Comparison of ENCODE assay signal across 22 cellular contexts in the genomic region with DNA sequence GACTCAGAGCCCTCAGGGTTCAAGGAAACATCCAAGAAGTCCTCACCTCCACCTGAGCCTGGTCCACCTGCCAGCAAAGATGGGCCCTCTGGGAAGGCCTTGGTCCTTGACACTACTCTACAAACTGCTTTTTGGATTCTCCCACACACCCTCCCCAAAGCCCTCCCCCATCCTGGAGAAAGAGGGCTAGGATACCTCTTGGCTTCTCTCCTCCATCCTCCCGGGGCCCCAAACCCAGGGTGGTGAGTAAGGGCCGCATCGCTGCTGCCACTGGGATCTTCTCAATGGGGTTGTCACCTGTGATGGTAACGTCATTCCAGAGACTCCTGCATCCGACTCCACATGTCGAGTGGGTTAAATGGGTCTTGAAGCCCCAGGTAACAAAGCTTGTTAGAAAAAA. TPM values are rescaled to one million over a fixed set of nuclear protein-coding genes. Genes with fewer than 3 reads are reported as not detected.
"Had no signal": no experiment of that assay in that cellular context is flagged by ENCODE, and none has a peak within 500 bp of the region (broad histone marks: within the 10 kb centered on the region; RNA-seq: fewer than 3 reads in every experiment).

No MANE protein-coding gene starts in this region.

- H3K27ac ChIP-seq: ascending aorta, cardiac muscle cell, left ventricle myocardium inferior, ovary, psoas muscle, right atrium auricular region, spleen, testis had no signal

- H3K36me3 ChIP-seq: ascending aorta, cardiac muscle cell, heart left ventricle, left ventricle myocardium inferior, ovary, right atrium auricular region, spleen, transverse colon had no signal

- DNase-seq: activated CD4-positive, alpha-beta memory T cell treated with anti-CD3 and anti-CD28 coated beads, Interleukin-2, amount 10 ng/mL, durations not matched to agents 7 days and 5 days; activated CD4-positive, alpha-beta T cell treated with anti-CD3 and anti-CD28 coated beads for 1 hour; activated CD4-positive, alpha-beta T cell treated with anti-CD3 and anti-CD28 coated beads, Interleukin-2, amount 10 ng/mL, durations not matched to agents 7 days and 5 days; activated CD8-positive, alpha-beta memory T cell treated with anti-CD3 and anti-CD28 coated beads, Interleukin-2, amount 50 U/mL, for 48 hours; cortex of kidney; foreskin fibroblast; hypothalamus; left ventricle myocardium inferior; ovary; spleen; stimulated activated naive CD4-positive, alpha-beta T cell treated with Interleukin-2 at 50 U/mL for 16 hours; SW 1271; T-helper 9 cell; testis; transverse colon had no signal

- ATAC-seq: heart left ventricle, psoas muscle, WTC11 had no signal

- H3K9me3 ChIP-seq: ascending aorta, heart left ventricle, left ventricle myocardium inferior, ovary, psoas muscle, right atrium auricular region, spleen, testis, transverse colon had no signal

- H3K4me1 ChIP-seq: psoas muscle, right atrium auricular region, spleen, testis had no signal

- H3K4me3 ChIP-seq: ascending aorta, cardiac muscle cell, heart left ventricle, left ventricle myocardium inferior, lung, ovary, psoas muscle, right atrium auricular region, spleen, testis, transverse colon had no signal

- H3K27me3 ChIP-seq: ascending aorta, cardiac muscle cell, ovary, right atrium auricular region, testis, transverse colon had no signal

RNA-seq across cellular contexts. Expression of gene MATN1, which starts 26.6 kb away (rescaled TPM):
- total RNA-seq: activated CD4-positive, alpha-beta memory T cell treated with anti-CD3 and anti-CD28 coated beads, Interleukin-2, amount 10 ng/mL, durations not matched to agents 7 days and 5 days; activated CD4-positive, alpha-beta T cell treated with anti-CD3 and anti-CD28 coated beads, Interleukin-2, amount 10 ng/mL, durations not matched to agents 7 days and 5 days; left ventricle myocardium inferior; psoas muscle; right atrium auricular region; transverse colon had no signal
- polyA plus RNA-seq: heart left ventricle had no signal
